Comparison of ENCODE assay signal across 1 cellular context in the genomic region with DNA sequence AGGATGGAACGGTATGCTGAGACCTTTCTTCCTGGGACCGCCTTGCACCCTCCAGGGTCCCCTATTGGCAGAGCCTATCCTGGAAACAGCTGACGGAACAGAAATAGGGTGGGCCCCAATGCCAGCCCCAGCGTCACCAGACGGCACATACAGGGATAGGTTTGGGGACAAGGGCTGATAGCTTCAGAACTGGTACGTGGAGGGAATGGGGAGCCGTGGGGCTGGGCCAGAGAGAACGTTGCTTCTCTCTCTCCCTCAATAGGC.
TF ChIP-seq lines count a peak whose summit lies in the region.

No MANE protein-coding gene starts in this region.

TF ChIP-seq in IMR-90, 13 proteins besides CTCF, POLR2A, EP300 and RAD21:
- TF ChIP-seq MXI1 (IDR thresholded peaks at IDR 0.05; ENCODE audit: borderline replicate concordance, low read depth, low read length), result no peak
- TF ChIP-seq NFE2L2 (IDR thresholded peaks at IDR 0.05; ENCODE audit: low read depth, low read length), result no peak
- no peak for TF ChIP-seq CEBPB (IDR thresholded peaks at IDR 0.05; ENCODE audit: low read depth, low read length)
- TF ChIP-seq MAZ (IDR thresholded peaks at IDR 0.05; ENCODE audit: borderline replicate concordance, low read depth, low read length), result no peak
- no peak for TF ChIP-seq RCOR1 (IDR thresholded peaks at IDR 0.05; ENCODE audit: insufficient replicate concordance, low read length)
- TF ChIP-seq BHLHE40 (IDR thresholded peaks at IDR 0.05; ENCODE audit: low read depth, low read length), result no peak
- no peak for TF ChIP-seq ELK1 (IDR thresholded peaks at IDR 0.05; ENCODE audit: borderline replicate concordance, low read depth, low read length)
- TF ChIP-seq CHD1 (IDR thresholded peaks at IDR 0.05; ENCODE audit: low read depth, low read length), result no peak
- no peak for TF ChIP-seq USF2 (IDR thresholded peaks at IDR 0.05; ENCODE audit: low read depth, low read length)
- no peak for TF ChIP-seq MAFK (IDR thresholded peaks at IDR 0.05; ENCODE audit: low read depth, low read length)
- TF ChIP-seq SMC3 (IDR thresholded peaks at IDR 0.05; ENCODE audit: low read depth, low read length), result no peak
- TF ChIP-seq RFX5 (IDR thresholded peaks at IDR 0.05; ENCODE audit: low read depth, low read length), result no peak
- TF ChIP-seq FOS (IDR thresholded peaks at IDR 0.05; ENCODE audit: low read depth, low read length), result no peak
TF ChIP-seq in IMR-90: peak in this region for 0.
